In genomic region chr16:12090162-12090552, GRCh38 we compare ENCODE assay signal across 10 cellular contexts.
DNase-seq lines count a peak whose midpoint lies in the region; ATAC-seq and TF ChIP-seq lines count a peak whose summit lies in the region.
"Had no signal": no experiment of that assay in that cellular context is flagged by ENCODE, and none has a peak within 500 bp of the region (broad histone marks: within the 10 kb centered on the region; RNA-seq: fewer than 3 reads in every experiment).

No MANE protein-coding gene starts in this region.

- H3K36me3 Mint-ChIP-seq in activated CD4-positive, alpha-beta T cell treated with anti-CD3 and anti-CD28 coated beads, Interleukin-2, amount 10 ng/mL, durations not matched to agents 7 days and 5 days (ENCODE audit: low read depth), result no peaks in the 10 kb centered on the region
- H3K36me3 Mint-ChIP-seq in activated naive CD8-positive, alpha-beta T cell treated with anti-CD3 and anti-CD28 coated beads, Interleukin-2, amount 10 ng/mL, durations not matched to agents 7 days and 5 days, result no peaks in the 10 kb centered on the region
- peaks cover 14% of the 10 kb centered on the region for H3K36me3 Mint-ChIP-seq in stimulated activated memory B cell treated with anti-CD40 and anti-IgM and Interleukin-4, amounts not matched to agents 10 μg/mL and 1 μg/mL and 100 μg/mL, for 72 hours

- H3K4me3 ChIP-seq in iPS-18a (ENCODE audit: low read length), result peak overlapping the region; percentile 54
- H3K4me3 ChIP-seq in foreskin fibroblast (ENCODE audit: low read depth in 1 of 2, low read length in 2 of 2), result no peak overlapping the region

- peaks cover 37% of the 10 kb centered on the region for H3K4me1 Mint-ChIP-seq in activated CD4-positive, alpha-beta T cell treated with anti-CD3 and anti-CD28 coated beads, Interleukin-2, amount 10 ng/mL, durations not matched to agents 7 days and 5 days
- peaks cover 19% of the 10 kb centered on the region for H3K4me1 Mint-ChIP-seq in activated naive CD8-positive, alpha-beta T cell treated with anti-CD3 and anti-CD28 coated beads, Interleukin-2, amount 10 ng/mL, durations not matched to agents 7 days and 5 days
- peaks cover 34% of the 10 kb centered on the region for H3K4me1 Mint-ChIP-seq in stimulated activated memory B cell treated with anti-CD40 and anti-IgM and Interleukin-4, amounts not matched to agents 10 μg/mL and 1 μg/mL and 100 μg/mL, for 72 hours

- H3K27me3 ChIP-seq in iPS-18a (ENCODE audit: control insufficient read depth, insufficient read depth, low read length), result peaks cover 40% of the 10 kb centered on the region
- H3K27me3 ChIP-seq: adrenal gland had no signal

- H3K9me3 Mint-ChIP-seq in activated CD4-positive, alpha-beta T cell treated with anti-CD3 and anti-CD28 coated beads, Interleukin-2, amount 10 ng/mL, durations not matched to agents 7 days and 5 days, result no peaks in the 10 kb centered on the region
- no peaks in the 10 kb centered on the region for H3K9me3 Mint-ChIP-seq in activated naive CD8-positive, alpha-beta T cell treated with anti-CD3 and anti-CD28 coated beads, Interleukin-2, amount 10 ng/mL, durations not matched to agents 7 days and 5 days
- H3K9me3 Mint-ChIP-seq in stimulated activated memory B cell treated with anti-CD40 and anti-IgM and Interleukin-4, amounts not matched to agents 10 μg/mL and 1 μg/mL and 100 μg/mL, for 72 hours, result no peaks in the 10 kb centered on the region

- H3K27ac Mint-ChIP-seq in activated CD4-positive, alpha-beta T cell treated with anti-CD3 and anti-CD28 coated beads, Interleukin-2, amount 10 ng/mL, durations not matched to agents 7 days and 5 days, result peak overlapping the region; percentile 89
- peak overlapping the region; percentile 90 for H3K27ac Mint-ChIP-seq in activated naive CD8-positive, alpha-beta T cell treated with anti-CD3 and anti-CD28 coated beads, Interleukin-2, amount 10 ng/mL, durations not matched to agents 7 days and 5 days
- peak overlapping the region; percentile 56 for H3K27ac Mint-ChIP-seq in stimulated activated memory B cell treated with anti-CD40 and anti-IgM and Interleukin-4, amounts not matched to agents 10 μg/mL and 1 μg/mL and 100 μg/mL, for 72 hours

- peaks cover 3% of the 10 kb centered on the region for H3K4me1 ChIP-seq in iPS-18a (ENCODE audit: control insufficient read depth, low read depth, low read length)

- no peaks in the 10 kb centered on the region for H3K27me3 Mint-ChIP-seq in activated CD4-positive, alpha-beta T cell treated with anti-CD3 and anti-CD28 coated beads, Interleukin-2, amount 10 ng/mL, durations not matched to agents 7 days and 5 days
- no peaks in the 10 kb centered on the region for H3K27me3 Mint-ChIP-seq in activated naive CD8-positive, alpha-beta T cell treated with anti-CD3 and anti-CD28 coated beads, Interleukin-2, amount 10 ng/mL, durations not matched to agents 7 days and 5 days
- no peaks in the 10 kb centered on the region for H3K27me3 Mint-ChIP-seq in stimulated activated memory B cell treated with anti-CD40 and anti-IgM and Interleukin-4, amounts not matched to agents 10 μg/mL and 1 μg/mL and 100 μg/mL, for 72 hours

- no peak for ATAC-seq in activated naive CD8-positive, alpha-beta T cell treated with anti-CD3 and anti-CD28 coated beads, Interleukin-2, amount 10 ng/mL, durations not matched to agents 7 days and 5 days (ENCODE audit: low read depth)
- ATAC-seq in stimulated activated memory B cell treated with anti-CD40 and anti-IgM and Interleukin-4, amounts not matched to agents 10 μg/mL and 1 μg/mL and 100 μg/mL, for 72 hours, result no peak
- no peak for ATAC-seq in GM21723 (IDR thresholded peaks at IDR 0.05; ENCODE audit: unreplicated experiment)

- POLR2A ChIA-PET in activated CD4-positive, alpha-beta T cell treated with anti-CD3 and anti-CD28 coated beads, Interleukin-2, amount 10 ng/mL, durations not matched to agents 7 days and 5 days (lab: Charles Lee), result no interaction called here
- POLR2A ChIA-PET in activated naive CD8-positive, alpha-beta T cell treated with anti-CD3 and anti-CD28 coated beads, Interleukin-2, amount 10 ng/mL, durations not matched to agents 7 days and 5 days (lab: Charles Lee), result interaction anchor here (1.4 kb wide), 1 partner anchor 9 kb away, joined by 4 read pairs; no protein-coding TSS in a partner anchor

- no peaks in the 10 kb centered on the region for H3K9me3 ChIP-seq in iPS-18a (ENCODE audit: control insufficient read depth, low read depth, low read length)
- H3K9me3 ChIP-seq: adrenal gland had no signal

- no peak overlapping the region for H3K27ac ChIP-seq in iPS-18a (ENCODE audit: low read length)
- H3K27ac ChIP-seq: adrenal gland had no signal

- no peaks in the 10 kb centered on the region for H3K36me3 ChIP-seq in iPS-18a (ENCODE audit: control insufficient read depth, low read depth, low read length)
- H3K36me3 ChIP-seq: adrenal gland had no signal

- no peak overlapping the region for H3K9ac ChIP-seq in iPS-18a (ENCODE audit: low read length)

- DNase-seq in activated CD4-positive, alpha-beta T cell treated with anti-CD3 and anti-CD28 coated beads, Interleukin-2, amount 10 ng/mL, durations not matched to agents 7 days and 5 days, result no peak
- DNase-seq in activated CD4-positive, alpha-beta T cell treated with anti-CD3 and anti-CD28 coated beads for 4 hours, result no peak
- DNase-seq in activated naive CD8-positive, alpha-beta T cell treated with anti-CD3 and anti-CD28 coated beads, Interleukin-2, amount 10 ng/mL, durations not matched to agents 7 days and 5 days, result peak; percentile 20
- DNase-seq in NCI-H2107 treated with DMSO at 0.1 percent for 48 hours (lab: John Stamatoyannopoulos, UW; ENCODE audit: unreplicated experiment), result no peak
- DNase-seq in foreskin fibroblast, result no peak
- DNase-seq: NCI-H774 had no signal

- no peak for TF ChIP-seq CTCF in foreskin fibroblast (IDR thresholded peaks at IDR 0.05; ENCODE audit: low read depth, low read length)

- CTCF ChIA-PET in activated CD4-positive, alpha-beta T cell treated with anti-CD3 and anti-CD28 coated beads, Interleukin-2, amount 10 ng/mL, durations not matched to agents 7 days and 5 days (lab: Charles Lee), result interaction anchor here (0.7 kb wide), 1 partner anchor 21 kb away, joined by 4 read pairs; no protein-coding TSS in a partner anchor

- peak overlapping the region; percentile 50 for H3K4me3 Mint-ChIP-seq in activated CD4-positive, alpha-beta T cell treated with anti-CD3 and anti-CD28 coated beads, Interleukin-2, amount 10 ng/mL, durations not matched to agents 7 days and 5 days
- H3K4me3 Mint-ChIP-seq in activated naive CD8-positive, alpha-beta T cell treated with anti-CD3 and anti-CD28 coated beads, Interleukin-2, amount 10 ng/mL, durations not matched to agents 7 days and 5 days, result peak overlapping the region; percentile 85
- no peak overlapping the region for H3K4me3 Mint-ChIP-seq in stimulated activated memory B cell treated with anti-CD40 and anti-IgM and Interleukin-4, amounts not matched to agents 10 μg/mL and 1 μg/mL and 100 μg/mL, for 72 hours
